8 cellular contexts compared by ENCODE assay signal in the genomic region with DNA sequence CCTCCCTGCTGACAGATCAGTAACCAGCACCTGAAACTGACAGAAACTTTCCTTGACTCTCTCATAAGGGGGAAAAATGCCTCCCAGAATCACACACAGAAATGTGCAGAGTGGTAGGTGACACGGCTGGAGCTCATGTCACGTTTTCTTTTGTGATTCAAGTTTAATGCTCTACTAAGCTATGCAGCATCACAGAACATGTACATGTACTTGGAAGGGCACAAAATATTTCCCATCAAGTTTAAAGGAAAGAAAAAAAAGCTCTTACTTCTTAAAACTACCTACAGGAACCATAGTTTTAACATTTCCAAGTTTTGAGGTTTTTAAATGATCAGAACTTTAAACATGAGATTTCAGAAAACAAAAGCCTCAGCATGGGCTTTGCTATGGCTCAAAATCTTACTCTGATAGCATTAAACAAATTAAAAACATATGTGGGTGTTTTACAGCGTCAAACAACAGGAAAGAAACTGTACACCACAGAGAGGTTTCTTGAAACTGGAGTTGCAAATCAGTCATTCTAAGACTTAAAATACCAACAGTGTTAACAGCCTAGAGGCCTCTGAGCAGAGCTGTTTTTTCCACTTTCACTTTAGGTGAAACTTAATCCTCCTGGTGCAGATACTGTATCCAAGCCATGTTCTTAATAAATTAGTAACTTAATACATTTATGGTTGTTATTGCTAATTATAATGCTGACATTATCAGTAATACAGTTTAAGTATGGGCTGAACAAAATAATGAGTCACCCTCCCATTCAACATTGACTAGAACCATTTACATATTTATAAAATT. TPM values are rescaled to one million over a fixed set of nuclear protein-coding genes. Genes with fewer than 3 reads are reported as not detected.
DNase-seq lines count a peak whose midpoint lies in the region; ATAC-seq and TF ChIP-seq lines count a peak whose summit lies in the region.

No MANE protein-coding gene starts in this region.

- intact Hi-C loops in spleen (cut with DNase I; ENCODE audit: low total_unique reads): loop anchor here (10.0 kb wide), 1 partner anchor 48 kb away; no protein-coding TSS in a partner anchor

- H3K27ac ChIP-seq in RWPE2 (ENCODE audit: poor library complexity, severe bottlenecking) (peak overlapping the region; percentile 100), spleen (peak overlapping the region; percentile 77 to 95 (median 88))

- H3K36me3 ChIP-seq in RWPE2 (ENCODE audit: low read depth): peaks cover 35% of the 10 kb centered on the region
- H3K36me3 ChIP-seq in spleen: peaks cover 0 to 29% (median 2%) of the 10 kb centered on the region in 6 donors

- H3K4me3 ChIP-seq in RWPE2 (ENCODE audit: severe bottlenecking) (no peak overlapping the region), spleen (peak overlapping the region in 1 of 8 donors; percentile 49)

- H3K27me3 ChIP-seq in RWPE2 (ENCODE audit: insufficient read depth, poor library complexity, severe bottlenecking) (no peaks in the 10 kb centered on the region), spleen (replicated peaks in 1 of 7) (peaks cover 0 to 34% (median 0%) of the 10 kb centered on the region in 7 donors)

- TF ChIP-seq POLR2A in spleen (IDR thresholded peaks at IDR 0.05): no peak

- H3K9me3 ChIP-seq in RWPE2 (ENCODE audit: severe bottlenecking): no peaks in the 10 kb centered on the region
- H3K9me3 ChIP-seq in spleen: no peaks in the 10 kb centered on the region

- H3K4me1 ChIP-seq in RWPE2 (ENCODE audit: insufficient read depth, poor library complexity, severe bottlenecking) (peaks cover 38% of the 10 kb centered on the region), spleen (peaks cover 78 to 100% (median 99%) of the 10 kb centered on the region in 6 donors)

- ATAC-seq in HG02885 (IDR thresholded peaks at IDR 0.05; ENCODE audit: poor library complexity, unreplicated experiment): peak; percentile 79
- no peak for ATAC-seq in RWPE2 (ENCODE audit: low read depth)

- TF ChIP-seq CTCF in RWPE2 (IDR thresholded peaks at IDR 0.05; ENCODE audit: poor library complexity, severe bottlenecking): no peak
- no peak for TF ChIP-seq CTCF in spleen (IDR thresholded peaks at IDR 0.05 in 8 of 11, conservative IDR thresholded peaks at IDR 0.05 in 3 of 11)

- peak; percentile 37 for DNase-seq in stimulated activated CD4-positive, alpha-beta T cell treated with anti-CD3 and anti-CD28 coated beads, Interleukin-4, amount 100 ng/mL, for 24 hours
- DNase-seq in stimulated activated CD4-positive, alpha-beta T cell treated with anti-CD3 and anti-CD28 coated beads, Interleukin-12 subunit alpha, Interleukin-12 subunit beta, amount 100 ng/mL, for 4 hours: no peak
- DNase-seq in RWPE2 (ENCODE audit: low spot score) (no peak), fibroblast of peridontal ligament (ENCODE audit: extremely low read depth) (peak; percentile 96), spleen (no peak), SK-N-DZ (ENCODE audit: low spot score) (no peak)
- DNase-seq in NK-92 treated with Interleukin-12 subunit alpha and Interleukin-12 subunit beta, amount 100 ng/mL, for 24 hours (lab: John Stamatoyannopoulos, UW): no peak

- 25 to 41% (median 27%) methylated on average over 3 of the region's 3 CpGs for WGBS in spleen, 5 donors

RNA-seq across cellular contexts. Expression of gene MBP, which starts 30.1 kb away (rescaled TPM):
- 10 to 100 TPM; 62.5 to 96.0 (median 79.4) TPM for total RNA-seq in spleen
- polyA plus RNA-seq in spleen: 10 to 100 TPM; 11.1 to 16.4 (median 11.2) TPM
- not detected in 2 replicates for polyA plus RNA-seq in SK-N-DZ (2014; cell fraction: cytosol; rRNA removed)
- not detected in 2 replicates for polyA plus RNA-seq in SK-N-DZ (2014; cell fraction: nucleus; rRNA removed)

Comparison
In these comparisons a context has a peak if more than half of its experiments do, and no peak if none do; other contexts are left out.
1. DNase-seq: peak in stimulated activated CD4-positive, alpha-beta T cell treated with anti-CD3 and anti-CD28 coated beads, Interleukin-4, amount 100 ng/mL, for 24 hours (single experiment) and fibroblast of peridontal ligament (single experiment); none in stimulated activated CD4-positive, alpha-beta T cell treated with anti-CD3 and anti-CD28 coated beads, Interleukin-12 subunit alpha, Interleukin-12 subunit beta, amount 100 ng/mL, for 4 hours (single experiment), RWPE2 (single experiment), spleen (single experiment), NK-92 treated with Interleukin-12 subunit alpha and Interleukin-12 subunit beta, amount 100 ng/mL, for 24 hours (single experiment) and SK-N-DZ (single experiment).